ENCODE assay signal across 10 cellular contexts in the genomic region with DNA sequence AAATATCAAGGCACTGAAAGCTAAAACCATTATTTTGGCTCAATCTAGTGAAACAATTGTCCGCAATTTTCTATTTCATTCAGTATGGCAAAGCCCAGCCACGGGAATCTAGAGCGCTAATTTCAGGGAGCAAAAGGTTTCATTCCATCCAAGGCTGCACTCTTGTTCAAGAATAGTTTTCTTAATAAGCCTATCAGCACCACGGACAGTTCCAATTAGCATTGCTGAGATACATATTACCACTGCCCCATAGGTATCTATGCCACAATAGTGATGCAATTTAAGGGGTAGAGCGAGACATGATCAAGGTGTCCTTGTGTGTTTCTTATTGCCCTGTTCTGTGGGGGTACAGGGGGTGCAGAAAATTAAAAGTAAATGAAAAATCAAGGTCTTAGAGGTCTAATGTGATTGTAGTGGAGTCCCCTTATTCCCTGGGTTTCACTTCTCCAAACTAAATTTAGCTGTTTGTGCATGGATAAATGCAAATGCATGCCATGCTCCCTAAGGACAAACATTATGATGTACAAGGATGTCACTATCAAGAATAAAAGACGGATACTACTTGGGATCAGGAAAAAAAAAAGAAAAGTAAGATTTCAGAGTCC. TPM values are rescaled to one million over a fixed set of nuclear protein-coding genes. Genes with fewer than 3 reads are reported as not detected.
DNase-seq lines count a peak whose midpoint lies in the region; ATAC-seq lines count a peak whose summit lies in the region.
"Had no signal": no experiment of that assay in that cellular context is flagged by ENCODE, and none has a peak within 500 bp of the region (broad histone marks: within the 10 kb centered on the region; RNA-seq: fewer than 3 reads in every experiment).

No MANE protein-coding gene starts in this region.

- ATAC-seq in GM18511 (IDR thresholded peaks at IDR 0.05; ENCODE audit: unreplicated experiment) (no peak), HG03095 (IDR thresholded peaks at IDR 0.05; ENCODE audit: unreplicated experiment) (no peak)

- no peaks in the 10 kb centered on the region for H3K36me3 ChIP-seq in NT2/D1 (ENCODE audit: insufficient read depth, insufficient read length, low read length)

- H3K9me3 ChIP-seq in NT2/D1 (ENCODE audit: insufficient read depth, low read length) = no peaks in the 10 kb centered on the region

- intact Hi-C loops in activated T-helper 2 cell treated with anti-CD3 and anti-CD28 coated beads, Interferon-gamma antibody, Interleukin-2, Interleukin-4, amounts not matched to agents 10 μg/mL and 5 μg/mL and 100 μg/mL, durations not matched to agents 14 hours and 24 hours and 36 hours (cut with micrococcal nuclease) = no loop called here

- no peaks in the 10 kb centered on the region for H3K27me3 Mint-ChIP-seq in activated T-helper 2 cell treated with anti-CD3 and anti-CD28 coated beads, Interferon-gamma antibody, Interleukin-2, Interleukin-4, amounts not matched to agents 10 μg/mL and 5 μg/mL and 100 μg/mL, durations not matched to agents 14 hours and 24 hours and 36 hours (ENCODE audit: low read depth)

- no peaks in the 10 kb centered on the region for H3K27me3 ChIP-seq in NT2/D1 (ENCODE audit: insufficient read depth, insufficient read length)

- no peaks in the 10 kb centered on the region for H3K36me3 Mint-ChIP-seq in activated T-helper 2 cell treated with anti-CD3 and anti-CD28 coated beads, Interferon-gamma antibody, Interleukin-2, Interleukin-4, amounts not matched to agents 10 μg/mL and 5 μg/mL and 100 μg/mL, durations not matched to agents 14 hours and 24 hours and 36 hours (ENCODE audit: low read depth)

- DNase-seq in HCEC 1CT = peak; percentile 1
- peak; percentile 33 for DNase-seq in NT2/D1 (ENCODE audit: low read depth, low spot score)
- peak; percentile 40 to 72 for DNase-seq in dermis microvascular lymphatic vessel endothelial cell (ENCODE audit: low read depth in 2 of 2)
- DNase-seq in mucosa of gallbladder (ENCODE audit: low spot score) = peak; percentile 14
- no peak for DNase-seq in activated T-helper 2 cell treated with anti-CD3 and anti-CD28 coated beads, Interferon-gamma antibody, Interleukin-2, Interleukin-4, amounts not matched to agents 10 μg/mL and 5 μg/mL and 100 μg/mL, durations not matched to agents 14 hours and 24 hours and 36 hours (ENCODE audit: low spot score)
- no peak for DNase-seq in NCI-H524 (lab: John Stamatoyannopoulos, UW)
- DNase-seq: activated T-cell treated with anti-CD3 and anti-CD28 coated beads for 4 hours had no signal

- H3K9me3 Mint-ChIP-seq in activated T-helper 2 cell treated with anti-CD3 and anti-CD28 coated beads, Interferon-gamma antibody, Interleukin-2, Interleukin-4, amounts not matched to agents 10 μg/mL and 5 μg/mL and 100 μg/mL, durations not matched to agents 14 hours and 24 hours and 36 hours = no peaks in the 10 kb centered on the region
- H3K9me3 Mint-ChIP-seq: nephron had no signal

- H3K27ac Mint-ChIP-seq in activated T-helper 2 cell treated with anti-CD3 and anti-CD28 coated beads, Interferon-gamma antibody, Interleukin-2, Interleukin-4, amounts not matched to agents 10 μg/mL and 5 μg/mL and 100 μg/mL, durations not matched to agents 14 hours and 24 hours and 36 hours = no peak overlapping the region
- H3K27ac Mint-ChIP-seq: nephron had no signal

- H3K4me1 Mint-ChIP-seq in activated T-helper 2 cell treated with anti-CD3 and anti-CD28 coated beads, Interferon-gamma antibody, Interleukin-2, Interleukin-4, amounts not matched to agents 10 μg/mL and 5 μg/mL and 100 μg/mL, durations not matched to agents 14 hours and 24 hours and 36 hours (ENCODE audit: low read depth) = no peaks in the 10 kb centered on the region
- H3K4me1 Mint-ChIP-seq: nephron had no signal

- no peak overlapping the region for H3K4me3 ChIP-seq in NT2/D1 (ENCODE audit: insufficient read length, low read depth)

- H3K4me3 Mint-ChIP-seq in activated T-helper 2 cell treated with anti-CD3 and anti-CD28 coated beads, Interferon-gamma antibody, Interleukin-2, Interleukin-4, amounts not matched to agents 10 μg/mL and 5 μg/mL and 100 μg/mL, durations not matched to agents 14 hours and 24 hours and 36 hours (ENCODE audit: low read depth) = no peak overlapping the region
- H3K4me3 Mint-ChIP-seq: nephron had no signal

- no peak overlapping the region for H3K9ac ChIP-seq in NT2/D1 (ENCODE audit: insufficient read length, low read depth)

- no peaks in the 10 kb centered on the region for H3K4me1 ChIP-seq in NT2/D1 (ENCODE audit: insufficient read depth, insufficient read length)

RNA-seq across cellular contexts. Expression of gene SPOCK1, which starts 45.5 kb away (rescaled TPM):
- total RNA-seq in dermis microvascular lymphatic vessel endothelial cell (1.0 and 1.3 TPM in 2 replicates), mucosa of gallbladder (13.6 TPM)
- total RNA-seq in activated T-helper 2 cell treated with anti-CD3 and anti-CD28 coated beads, Interferon-gamma antibody, Interleukin-2, Interleukin-4, amounts not matched to agents 10 μg/mL and 5 μg/mL and 100 μg/mL, durations not matched to agents 14 hours and 24 hours and 36 hours = not detected in 2 replicates

Comparison
In these comparisons a context has a peak if more than half of its experiments do, and no peak if none do; other contexts are left out.
1. DNase-seq: peak in HCEC 1CT (single experiment), NT2/D1 (single experiment), dermis microvascular lymphatic vessel endothelial cell (2 of 2) and mucosa of gallbladder (single experiment); none in activated T-helper 2 cell treated with anti-CD3 and anti-CD28 coated beads, Interferon-gamma antibody, Interleukin-2, Interleukin-4, amounts not matched to agents 10 μg/mL and 5 μg/mL and 100 μg/mL, durations not matched to agents 14 hours and 24 hours and 36 hours (single experiment) and NCI-H524 (0 of 2).